In genomic region chr5:134370871-134371833, GRCh38 we compare ENCODE assay signal across 8 cellular contexts. TPM values are rescaled to one million over a fixed set of nuclear protein-coding genes. Genes with fewer than 3 reads are reported as not detected.
DNase-seq lines count a peak whose midpoint lies in the region; ATAC-seq and TF ChIP-seq lines count a peak whose summit lies in the region.

Gene UBE2B (plus strand): TSS chr5:134371569. CDS start chr5:134371596, 27 bp downstream.

- H3K4me3 ChIP-seq in LNCaP clone FGC (ENCODE audit: low read depth, low read length), result peak within 1 kb of the TSS; percentile 96

- TF ChIP-seq CTCF in LNCaP clone FGC (IDR thresholded peaks at IDR 0.05; ENCODE audit: control insufficient read depth, extremely low read depth, insufficient read depth) (no peak), RWPE1 (conservative IDR thresholded peaks at IDR 0.05; ENCODE audit: low read depth) (no peak)

- POLR2A ChIA-PET in RWPE1 (lab: Yijun Ruan, JAX; ENCODE audit: low non-redundant PET), result interaction anchor here (0.5 to 1.3 kb wide), 5 partner anchors 10 to 278 kb away, joined by 3 to 4 read pairs (median 4); no protein-coding TSS in a partner anchor

- peaks cover 28% of the 10 kb centered on the region for H3K4me1 Mint-ChIP-seq in activated T-helper 17 cell treated with anti-CD3 and anti-CD28 coated beads, Interleukin-2, amount 50 U/mL, for 72 hours
- peaks cover 40 to 65% (median 54%) of the 10 kb centered on the region in 3 donors for H3K4me1 Mint-ChIP-seq in naive B cell
- peaks cover 53% of the 10 kb centered on the region for H3K4me1 Mint-ChIP-seq in stimulated activated memory B cell treated with anti-CD40 and anti-IgM and Interleukin-4, amounts not matched to agents 10 μg/mL and 1 μg/mL and 100 μg/mL, for 72 hours

- ATAC-seq in activated T-helper 17 cell treated with anti-CD3 and anti-CD28 coated beads, Interleukin-2, amount 50 U/mL, for 72 hours (replicated peaks), result peak; percentile 79
- peak; percentile 73 to 74 for ATAC-seq in naive B cell (ENCODE audit: low read depth in 2 of 2)
- peak; percentile 91 for ATAC-seq in stimulated activated memory B cell treated with anti-CD40 and anti-IgM and Interleukin-4, amounts not matched to agents 10 μg/mL and 1 μg/mL and 100 μg/mL, for 72 hours

- peak; percentile 100 for DNase-seq in Daoy (ENCODE audit: low read depth)
- peak; percentile 97 for DNase-seq in GOT3 (lab: John Stamatoyannopoulos, UW)
- peak; percentile 100 for DNase-seq in LNCaP clone FGC (ENCODE audit: low read depth)
- DNase-seq in RWPE1 (ENCODE audit: low spot score), result peak; percentile 100
- DNase-seq in fibroblast of gingiva (ENCODE audit: low read depth), result peak; percentile 100
- DNase-seq in naive B cell, result peak; percentile 97

- H3K36me3 Mint-ChIP-seq in activated T-helper 17 cell treated with anti-CD3 and anti-CD28 coated beads, Interleukin-2, amount 50 U/mL, for 72 hours (ENCODE audit: low read depth), result peaks cover 68% of the 10 kb centered on the region
- H3K36me3 Mint-ChIP-seq in naive B cell, result peaks cover 8 to 10% of the 10 kb centered on the region in 2 donors
- peaks cover 12% of the 10 kb centered on the region for H3K36me3 Mint-ChIP-seq in stimulated activated memory B cell treated with anti-CD40 and anti-IgM and Interleukin-4, amounts not matched to agents 10 μg/mL and 1 μg/mL and 100 μg/mL, for 72 hours

- peak within 1 kb of the TSS; percentile 80 for H3K4me3 Mint-ChIP-seq in activated T-helper 17 cell treated with anti-CD3 and anti-CD28 coated beads, Interleukin-2, amount 50 U/mL, for 72 hours
- H3K4me3 Mint-ChIP-seq in naive B cell, result peak within 1 kb of the TSS; percentile 94 to 100 (median 98)
- peak within 1 kb of the TSS; percentile 96 for H3K4me3 Mint-ChIP-seq in stimulated activated memory B cell treated with anti-CD40 and anti-IgM and Interleukin-4, amounts not matched to agents 10 μg/mL and 1 μg/mL and 100 μg/mL, for 72 hours

- H3K27ac Mint-ChIP-seq in activated T-helper 17 cell treated with anti-CD3 and anti-CD28 coated beads, Interleukin-2, amount 50 U/mL, for 72 hours, result peak within 1 kb of the TSS; percentile 99
- H3K27ac Mint-ChIP-seq in naive B cell, result peak within 1 kb of the TSS; percentile 99 to 100 (median 100)
- peak within 1 kb of the TSS; percentile 96 for H3K27ac Mint-ChIP-seq in stimulated activated memory B cell treated with anti-CD40 and anti-IgM and Interleukin-4, amounts not matched to agents 10 μg/mL and 1 μg/mL and 100 μg/mL, for 72 hours

- H3K9me3 Mint-ChIP-seq in activated T-helper 17 cell treated with anti-CD3 and anti-CD28 coated beads, Interleukin-2, amount 50 U/mL, for 72 hours, result no peaks in the 10 kb centered on the region
- H3K9me3 Mint-ChIP-seq in naive B cell, result peaks cover 0 to 5% (median 3%) of the 10 kb centered on the region in 7 donors
- peaks cover 3% of the 10 kb centered on the region for H3K9me3 Mint-ChIP-seq in stimulated activated memory B cell treated with anti-CD40 and anti-IgM and Interleukin-4, amounts not matched to agents 10 μg/mL and 1 μg/mL and 100 μg/mL, for 72 hours

- no peaks in the 10 kb centered on the region for H3K27me3 Mint-ChIP-seq in activated T-helper 17 cell treated with anti-CD3 and anti-CD28 coated beads, Interleukin-2, amount 50 U/mL, for 72 hours
- no peaks in the 10 kb centered on the region for H3K27me3 Mint-ChIP-seq in naive B cell
- H3K27me3 Mint-ChIP-seq in stimulated activated memory B cell treated with anti-CD40 and anti-IgM and Interleukin-4, amounts not matched to agents 10 μg/mL and 1 μg/mL and 100 μg/mL, for 72 hours, result no peaks in the 10 kb centered on the region

- peak within 1 kb of the TSS; percentile 94 for H3K27ac ChIP-seq in RWPE1

- CTCF ChIA-PET in RWPE1 (lab: Yijun Ruan, JAX), result interaction anchor here (0.6 to 1.5 kb wide), 5 partner anchors 9 to 187 kb away, joined by 3 read pairs; no protein-coding TSS in a partner anchor

RNA-seq across cellular contexts. Expression of gene UBE2B, which starts in this region (rescaled TPM):
- total RNA-seq in Daoy (2014; rRNA removed; shearing (Covaris generic)), result 21.6 and 30.0 TPM in 2 replicates
- 100 to 1,000 TPM in 1 of 2 donors, 10 to 100 TPM in 1; 76.6 to 143 TPM for total RNA-seq in activated T-helper 17 cell treated with anti-CD3 and anti-CD28 coated beads, Interleukin-2, amount 50 U/mL, for 72 hours
- 10 to 100 TPM; 58.2 to 96.5 (median 77.7) TPM for polyA plus RNA-seq in naive B cell (ENCODE audit: low read depth in 6 of 6)

Comparison
In these comparisons a context has a peak if more than half of its experiments do, and no peak if none do; other contexts are left out.
1. Peak in every context shown above with its lines: DNase-seq, ATAC-seq, H3K4me3 ChIP-seq and H3K27ac ChIP-seq.